In the genomic region with DNA sequence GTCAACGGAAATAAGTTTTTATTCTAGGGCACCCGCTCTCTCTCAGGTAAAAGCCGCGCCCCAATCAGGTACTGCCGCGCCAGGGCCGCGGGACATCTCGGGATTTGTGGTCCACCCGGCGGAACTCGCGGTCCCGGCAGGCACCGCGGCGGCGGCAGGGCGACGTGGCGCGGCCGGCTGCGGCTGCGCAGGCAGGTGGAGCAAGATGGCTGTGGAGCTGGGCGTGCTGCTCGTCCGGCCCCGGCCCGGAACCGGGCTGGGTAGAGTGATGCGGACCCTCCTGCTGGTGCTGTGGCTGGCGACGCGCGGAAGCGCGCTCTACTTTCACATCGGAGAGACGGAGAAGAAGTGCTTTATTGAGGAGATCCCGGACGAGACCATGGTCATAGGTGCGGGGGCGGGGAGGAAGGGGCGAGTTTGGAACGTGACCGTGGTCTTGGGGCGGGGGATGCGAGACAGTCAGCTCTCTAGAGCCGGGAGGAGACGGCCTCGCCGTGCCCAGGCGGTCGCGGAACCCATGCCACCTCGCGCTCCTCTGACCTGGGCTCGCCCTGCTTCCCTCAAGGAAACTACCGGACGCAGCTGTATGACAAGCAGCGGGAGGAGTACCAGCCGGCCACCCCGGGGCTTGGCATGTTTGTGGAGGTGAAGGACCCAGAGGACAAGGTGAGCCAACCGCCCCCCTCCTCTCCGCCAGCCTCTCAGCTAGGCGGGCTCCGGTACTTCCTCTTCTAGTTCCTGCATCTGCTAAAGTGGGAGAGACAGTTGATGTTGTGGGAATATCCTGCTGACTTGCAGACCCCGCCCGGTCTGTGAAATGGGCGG, we compare ENCODE assay signal across 8 cellular contexts. TPM values are rescaled to one million over a fixed set of nuclear protein-coding genes. Genes with fewer than 3 reads are reported as not detected.
DNase-seq lines count a peak whose midpoint lies in the region; ATAC-seq and TF ChIP-seq lines count a peak whose summit lies in the region.

A gene (plus strand): TSS at position 194 of the 825 bp plus-strand sequence. CDS start 12 bp downstream, at position 206.

- peaks cover 35% of the 10 kb centered on the region for H3K27me3 Mint-ChIP-seq in T-helper 1 cell treated with Interleukin-12 subunit alpha and Interleukin-12 subunit beta and Interleukin-4 antibody, amounts not matched to agents 30 μg/mL and 1 μg/mL, for 36 hours (ENCODE audit: low read depth)
- peaks cover 30% of the 10 kb centered on the region for H3K27me3 Mint-ChIP-seq in type B pancreatic cell

- H3K9me3 Mint-ChIP-seq in T-helper 1 cell treated with Interleukin-12 subunit alpha and Interleukin-12 subunit beta and Interleukin-4 antibody, amounts not matched to agents 30 μg/mL and 1 μg/mL, for 36 hours = no peaks in the 10 kb centered on the region
- H3K9me3 Mint-ChIP-seq in type B pancreatic cell = no peaks in the 10 kb centered on the region

- peak within 1 kb of the TSS; percentile 95 for H3K4me3 Mint-ChIP-seq in T-helper 1 cell treated with Interleukin-12 subunit alpha and Interleukin-12 subunit beta and Interleukin-4 antibody, amounts not matched to agents 30 μg/mL and 1 μg/mL, for 36 hours
- peak within 1 kb of the TSS; percentile 95 for H3K4me3 Mint-ChIP-seq in type B pancreatic cell

- TF ChIP-seq POLR2A in GM10847 (IDR thresholded peaks at IDR 0.05; ENCODE audit: extremely low read depth, insufficient read length) = peak; percentile 95

- peaks cover 3 to 37% of the 10 kb centered on the region in 2 experiments; a peak in 1 of 3 replicates for H3K36me3 ChIP-seq in HEK293 (ENCODE audit: control insufficient read depth in 2 of 2, insufficient read depth in 1 of 2, low read length in 2 of 2)
- peaks cover 0 to 44% (median 28%) of the 10 kb centered on the region in 9 donors for H3K36me3 ChIP-seq in heart right ventricle

- peak within 1 kb of the TSS; percentile 96 for H3K27ac Mint-ChIP-seq in T-helper 1 cell treated with Interleukin-12 subunit alpha and Interleukin-12 subunit beta and Interleukin-4 antibody, amounts not matched to agents 30 μg/mL and 1 μg/mL, for 36 hours
- peak within 1 kb of the TSS; percentile 89 for H3K27ac Mint-ChIP-seq in type B pancreatic cell

- H3K4me1 Mint-ChIP-seq in T-helper 1 cell treated with Interleukin-12 subunit alpha and Interleukin-12 subunit beta and Interleukin-4 antibody, amounts not matched to agents 30 μg/mL and 1 μg/mL, for 36 hours (ENCODE audit: low read depth) = peaks cover 20% of the 10 kb centered on the region
- H3K4me1 Mint-ChIP-seq in type B pancreatic cell (ENCODE audit: unreplicated experiment) = no peaks in the 10 kb centered on the region

- WGBS in heart right ventricle, 2 donors = 0 to 1% methylated on average over 66 to 71 of the region's 71 CpGs

- H3K4me3 ChIP-seq in HEK293 (ENCODE audit: low read depth, low read length) (peak within 1 kb of the TSS; percentile 98), heart right ventricle (peak within 1 kb of the TSS; percentile 69 to 99 (median 95))

- POLR2A ChIA-PET in HEK293 (lab: Yijun Ruan, JAX) = interaction anchor here (0.5 to 1.4 kb wide), 10 partner anchors 8 to 1295 kb away, joined by 3 to 8 read pairs (median 3); a partner anchor contains a TSS

- intact Hi-C loops in heart right ventricle (cut with DNase I) (loop anchor here in 5 of 10 donors (5.0 to 10.0 kb wide), 4 partner anchors 40 to 75 kb away; a partner anchor contains a TSS), posterior vena cava (cut with DNase I) (no loop called here)

- H3K27ac ChIP-seq in HEK293 (ENCODE audit: extremely low read depth, low read depth, low read length) (peak within 1 kb of the TSS; percentile 68), heart right ventricle (peak within 1 kb of the TSS; percentile 31 to 94 (median 80))

- peaks cover 0 to 27% (median 15%) of the 10 kb centered on the region in 7 donors for H3K27me3 ChIP-seq in heart right ventricle

- CTCF ChIA-PET in HEK293 (lab: Yijun Ruan, JAX) = interaction anchor here (0.7 to 1.4 kb wide), 3 partner anchors 15 to 171 kb away, joined by 3 to 7 read pairs (median 3); no protein-coding TSS in a partner anchor

- ATAC-seq in heart right ventricle = peak; percentile 95 to 98 (median 98)

- TF ChIP-seq CTCF in HEK293 (tag by site-specific recombination; IDR thresholded peaks at IDR 0.05) (peak; percentile 28; the same call in 1 of the 2 replicates), heart right ventricle (IDR thresholded peaks at IDR 0.05) (peak in 7 of 9 donors; percentile 6 to 44 (median 22)), type B pancreatic cell (conservative IDR thresholded peaks at IDR 0.05) (no peak)

- DNase-seq in MV-4-11 (lab: John Stamatoyannopoulos, UW) (peak; percentile 54), amniotic epithelial cell (ENCODE audit: low read depth) (peak; percentile 69), heart right ventricle (peak; percentile 76 to 86), posterior vena cava (ENCODE audit: low spot score) (peak; percentile 95), type B pancreatic cell (ENCODE audit: extremely low spot score, unreplicated experiment) (peak; percentile 93)

- H3K4me1 ChIP-seq in HEK293 (ENCODE audit: control insufficient read depth, insufficient read depth, low read length) = no peaks in the 10 kb centered on the region
- peaks cover 0 to 22% (median 17%) of the 10 kb centered on the region in 9 donors for H3K4me1 ChIP-seq in heart right ventricle

- H3K36me3 Mint-ChIP-seq in T-helper 1 cell treated with Interleukin-12 subunit alpha and Interleukin-12 subunit beta and Interleukin-4 antibody, amounts not matched to agents 30 μg/mL and 1 μg/mL, for 36 hours (ENCODE audit: low read depth) = peaks cover 30% of the 10 kb centered on the region
- H3K36me3 Mint-ChIP-seq in type B pancreatic cell = peaks cover 15% of the 10 kb centered on the region

- H3K9me3 ChIP-seq in HEK293 (ENCODE audit: control insufficient read depth, insufficient read depth, low read depth, low read length) (no peaks in the 10 kb centered on the region), heart right ventricle (no peaks in the 10 kb centered on the region)

TF ChIP-seq in HEK293, 187 proteins besides CTCF, POLR2A, EP300 and RAD21 (continues in another document):
- peak; percentile 94 for TF ChIP-seq ZNF76 (tag by site-specific recombination; IDR thresholded peaks at IDR 0.05; ENCODE audit: borderline replicate concordance, low read depth)
- TF ChIP-seq SP7 (tag by site-specific recombination; IDR thresholded peaks at IDR 0.05) = no peak
- no peak for TF ChIP-seq ZNF221 (tag by site-specific recombination; IDR thresholded peaks at IDR 0.05; ENCODE audit: borderline replicate concordance)
- TF ChIP-seq HOXC10 (CRISPR knock-in tag; IDR thresholded peaks at IDR 0.05) = no peak
- TF ChIP-seq ZFP41 (tag by site-specific recombination; IDR thresholded peaks at IDR 0.05; ENCODE audit: borderline replicate concordance) = no peak
- TF ChIP-seq ZFP69B (tag by site-specific recombination; IDR thresholded peaks at IDR 0.05) = no peak
- no peak; the same call in 1 of the 2 replicates for TF ChIP-seq ZNF843 (tag by site-specific recombination; IDR thresholded peaks at IDR 0.05)
- TF ChIP-seq, protein P1, sequence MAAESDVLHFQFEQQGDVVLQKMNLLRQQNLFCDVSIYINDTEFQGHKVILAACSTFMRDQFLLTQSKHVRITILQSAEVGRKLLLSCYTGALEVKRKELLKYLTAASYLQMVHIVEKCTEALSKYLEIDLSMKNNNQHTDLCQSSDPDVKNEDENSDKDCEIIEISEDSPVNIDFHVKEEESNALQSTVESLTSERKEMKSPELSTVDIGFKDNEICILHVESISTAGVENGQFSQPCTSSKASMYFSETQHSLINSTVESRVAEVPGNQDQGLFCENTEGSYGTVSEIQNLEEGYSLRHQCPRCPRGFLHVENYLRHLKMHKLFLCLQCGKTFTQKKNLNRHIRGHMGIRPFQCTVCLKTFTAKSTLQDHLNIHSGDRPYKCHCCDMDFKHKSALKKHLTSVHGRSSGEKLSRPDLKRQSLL (tag by site-specific recombination; IDR thresholded peaks at IDR 0.05) = no peak
- TF ChIP-seq SALL2 (tag by site-specific recombination; IDR thresholded peaks at IDR 0.05; ENCODE audit: borderline replicate concordance) = no peak
- TF ChIP-seq IKZF3 (tag by site-specific recombination; IDR thresholded peaks at IDR 0.05) = no peak
- TF ChIP-seq, protein P2, sequence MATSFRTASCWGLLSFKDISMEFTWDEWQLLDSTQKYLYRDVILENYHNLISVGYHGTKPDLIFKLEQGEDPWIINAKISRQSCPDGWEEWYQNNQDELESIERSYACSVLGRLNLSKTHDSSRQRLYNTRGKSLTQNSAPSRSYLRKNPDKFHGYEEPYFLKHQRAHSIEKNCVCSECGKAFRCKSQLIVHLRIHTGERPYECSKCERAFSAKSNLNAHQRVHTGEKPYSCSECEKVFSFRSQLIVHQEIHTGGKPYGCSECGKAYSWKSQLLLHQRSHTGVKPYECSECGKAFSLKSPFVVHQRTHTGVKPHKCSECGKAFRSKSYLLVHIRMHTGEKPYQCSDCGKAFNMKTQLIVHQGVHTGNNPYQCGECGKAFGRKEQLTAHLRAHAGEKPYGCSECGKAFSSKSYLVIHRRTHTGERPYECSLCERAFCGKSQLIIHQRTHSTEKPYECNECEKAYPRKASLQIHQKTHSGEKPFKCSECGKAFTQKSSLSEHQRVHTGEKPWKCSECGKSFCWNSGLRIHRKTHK (tag by site-specific recombination; IDR thresholded peaks at IDR 0.05) = no peak
- no peak for TF ChIP-seq ZNF169 (tag by site-specific recombination; IDR thresholded peaks at IDR 0.05)
- TF ChIP-seq ZNF777 (tag by site-specific recombination; IDR thresholded peaks at IDR 0.05; ENCODE audit: borderline replicate concordance) = no peak

RNA-seq across cellular contexts. Expression of the gene that starts here (rescaled TPM):
- total RNA-seq in heart right ventricle = 100 to 1,000 TPM in 2 of 10 donors, 10 to 100 TPM in 8; 58.1 to 140 (median 69.5) TPM
- polyA plus RNA-seq in heart right ventricle = 100 to 1,000 TPM in 1 of 2 donors, 10 to 100 TPM in 1; 48.3 to 310 TPM
- total RNA-seq in posterior vena cava = 100 to 1,000 TPM; 117 TPM
- total RNA-seq in type B pancreatic cell (ENCODE audit: low replicate concordance) = 161 and 225 TPM in 2 replicates

Comparison
In these comparisons a context has a peak if more than half of its experiments do, and no peak if none do; other contexts are left out.
1. Peak in every context shown above with its lines: DNase-seq, ATAC-seq, H3K4me3 ChIP-seq and H3K27ac ChIP-seq.